8 cellular contexts compared by ENCODE assay signal in the genomic region with DNA sequence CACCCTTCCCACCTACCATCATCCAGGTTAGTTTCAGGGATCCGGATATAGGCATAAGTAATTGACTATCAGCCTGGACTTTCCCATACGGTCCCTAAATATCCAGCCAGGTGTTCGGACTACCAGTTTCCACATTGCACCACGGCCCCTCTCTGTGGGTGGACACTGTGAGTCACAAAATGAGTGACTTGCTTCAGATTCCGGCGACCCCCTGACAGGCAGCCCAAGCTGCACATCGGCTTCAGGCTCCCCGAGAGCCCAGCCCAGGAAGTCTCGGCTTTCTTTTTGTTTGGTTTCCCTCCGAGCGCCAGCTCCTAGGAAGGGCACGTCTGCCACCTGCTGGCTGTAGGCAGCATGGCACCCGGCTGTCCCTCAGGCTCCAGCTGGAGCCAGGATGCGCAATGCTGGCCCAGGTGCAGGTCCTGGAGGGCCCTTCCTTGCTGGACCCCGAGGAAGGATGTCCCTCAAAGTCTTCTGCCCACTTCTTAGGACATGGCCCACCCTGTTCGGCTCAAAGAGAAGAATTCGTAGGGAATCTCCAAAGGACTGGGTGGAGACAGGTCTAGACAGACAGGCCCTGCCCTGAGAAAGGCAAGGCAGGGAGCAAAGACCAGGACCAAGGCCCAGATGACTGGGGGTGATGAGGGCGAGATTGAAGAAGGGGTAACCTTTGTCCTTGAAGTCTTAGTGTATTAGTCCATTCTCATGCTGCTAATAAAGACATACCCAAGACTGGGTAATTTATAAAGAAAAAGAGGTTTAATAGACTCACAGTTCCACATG. TPM values are rescaled to one million over a fixed set of nuclear protein-coding genes. Genes with fewer than 3 reads are reported as not detected.
DNase-seq lines count a peak whose midpoint lies in the region; ATAC-seq and TF ChIP-seq lines count a peak whose summit lies in the region.

No MANE protein-coding gene starts in this region.

- H3K4me1 ChIP-seq in parathyroid adenoma = no peaks in the 10 kb centered on the region
- H3K4me1 ChIP-seq in thyroid gland = peaks cover 4 to 7% of the 10 kb centered on the region in 2 donors

- peak; percentile 99 for ATAC-seq in GM21619 (IDR thresholded peaks at IDR 0.05; ENCODE audit: unreplicated experiment)

- H2AFZ ChIP-seq in parathyroid adenoma = peak overlapping the region; percentile 56

- H3K27ac ChIP-seq in parathyroid adenoma (no peak overlapping the region), thyroid gland (no peak overlapping the region)

- H3K79me2 ChIP-seq in parathyroid adenoma = no peaks in the 10 kb centered on the region

- H3K9me3 Mint-ChIP-seq in glutamatergic neuron (ENCODE audit: unreplicated experiment) = peaks cover 6% of the 10 kb centered on the region

- H3K27ac Mint-ChIP-seq in glutamatergic neuron (ENCODE audit: unreplicated experiment) = no peak overlapping the region

- no peaks in the 10 kb centered on the region for H3K27me3 ChIP-seq in parathyroid adenoma (ENCODE audit: control insufficient read depth, insufficient read depth, low read length)
- H3K27me3 ChIP-seq in thyroid gland = no peaks in the 10 kb centered on the region

- whole genome bisulfite sequencing in thyroid gland, 2 donors = 7 to 11% methylated on average over 18 of the region's 18 CpGs

- peak overlapping the region; percentile 67 for H3K4me3 Mint-ChIP-seq in glutamatergic neuron (ENCODE audit: unreplicated experiment)

- H3K9ac ChIP-seq in parathyroid adenoma = no peak overlapping the region

- intact Hi-C loops in thyroid gland (cut with DNase I) = no loop called here

- DNase-seq in DMS79 treated with DMSO at 0.1 percent for 48 hours (lab: John Stamatoyannopoulos, UW) (peak; percentile 21), SK-N-DZ (ENCODE audit: low spot score) (peak; percentile 65), glutamatergic neuron (peak; percentile 88), thyroid gland (peak; percentile 73 to 80)
- peak; percentile 70 for DNase-seq in Jurkat, Clone E6-1 (ENCODE audit: low read depth, low spot score)
- peak; percentile 67 for DNase-seq in activated naive CD4-positive, alpha-beta T cell treated with anti-CD3 and anti-CD28 coated beads, Interleukin-2, amount 50 U/mL, for 16 hours

- peak overlapping the region; percentile 55 for H3K4me2 ChIP-seq in parathyroid adenoma (ENCODE audit: low read length)

- H3K36me3 ChIP-seq in parathyroid adenoma (ENCODE audit: control insufficient read depth, insufficient read depth, low read length) (no peaks in the 10 kb centered on the region), thyroid gland (no peaks in the 10 kb centered on the region)

- TF ChIP-seq POLR2A in thyroid gland (IDR thresholded peaks at IDR 0.05) = no peak

- no peaks in the 10 kb centered on the region for H3K4me1 Mint-ChIP-seq in glutamatergic neuron (ENCODE audit: low read depth, unreplicated experiment)

- no peaks in the 10 kb centered on the region for H3K9me3 ChIP-seq in parathyroid adenoma (ENCODE audit: control insufficient read depth, low read length)
- H3K9me3 ChIP-seq in thyroid gland = no peaks in the 10 kb centered on the region

- TF ChIP-seq CTCF in glutamatergic neuron (IDR thresholded peaks at IDR 0.05; ENCODE audit: partially characterized antibody, unreplicated experiment) (peak; percentile 99), parathyroid adenoma (IDR thresholded peaks at IDR 0.05) (peak; percentile 96), thyroid gland (IDR thresholded peaks at IDR 0.05) (peak; percentile 91 to 100 (median 98))

- peak overlapping the region; percentile 44 for H3K4me3 ChIP-seq in Jurkat, Clone E6-1 (ENCODE audit: low read length)
- H3K4me3 ChIP-seq in parathyroid adenoma (ENCODE audit: low read depth, low read length) (peak overlapping the region; percentile 36), thyroid gland (replicated peaks in 1 of 3) (no peak overlapping the region)

- H3K36me3 Mint-ChIP-seq in glutamatergic neuron (ENCODE audit: unreplicated experiment) = peaks cover 10% of the 10 kb centered on the region

- H3K27me3 Mint-ChIP-seq in glutamatergic neuron (ENCODE audit: unreplicated experiment) = peaks cover 9% of the 10 kb centered on the region

RNA-seq across cellular contexts. Expression of a gene that starts 10.6 kb away (rescaled TPM):
- polyA plus RNA-seq in Jurkat, Clone E6-1 (2012; ENCODE audit: insufficient read depth, insufficient read length) = not detected
- polyA plus RNA-seq in SK-N-DZ (2014; cell fraction: cytosol; rRNA removed) = not detected in 2 replicates
- not detected in 2 replicates for polyA plus RNA-seq in SK-N-DZ (2014; cell fraction: nucleus; rRNA removed)
- total RNA-seq in glutamatergic neuron (ENCODE audit: unreplicated experiment) = not detected
- total RNA-seq in thyroid gland = not detected

Comparison
In these comparisons a context has a peak if more than half of its experiments do, and no peak if none do; other contexts are left out.
1. DNase-seq: peak in every context shown above with its lines; median percentile 88 in glutamatergic neuron; 76 in thyroid gland; 70 in Jurkat, Clone E6-1; 67 in activated naive CD4-positive, alpha-beta T cell treated with anti-CD3 and anti-CD28 coated beads, Interleukin-2, amount 50 U/mL, for 16 hours; 65 in SK-N-DZ; 21 in DMS79 treated with DMSO at 0.1 percent for 48 hours.
2. H3K4me3 ChIP-seq: peak in Jurkat, Clone E6-1 (single experiment) and parathyroid adenoma (single experiment); none in thyroid gland (0 of 3).
3. Peak in every context shown above with its lines, with median percentiles within 50 percentile points of each other: CTCF ChIP-seq.